Comparison of ENCODE assay signal across 1 cellular context in the genomic region with DNA sequence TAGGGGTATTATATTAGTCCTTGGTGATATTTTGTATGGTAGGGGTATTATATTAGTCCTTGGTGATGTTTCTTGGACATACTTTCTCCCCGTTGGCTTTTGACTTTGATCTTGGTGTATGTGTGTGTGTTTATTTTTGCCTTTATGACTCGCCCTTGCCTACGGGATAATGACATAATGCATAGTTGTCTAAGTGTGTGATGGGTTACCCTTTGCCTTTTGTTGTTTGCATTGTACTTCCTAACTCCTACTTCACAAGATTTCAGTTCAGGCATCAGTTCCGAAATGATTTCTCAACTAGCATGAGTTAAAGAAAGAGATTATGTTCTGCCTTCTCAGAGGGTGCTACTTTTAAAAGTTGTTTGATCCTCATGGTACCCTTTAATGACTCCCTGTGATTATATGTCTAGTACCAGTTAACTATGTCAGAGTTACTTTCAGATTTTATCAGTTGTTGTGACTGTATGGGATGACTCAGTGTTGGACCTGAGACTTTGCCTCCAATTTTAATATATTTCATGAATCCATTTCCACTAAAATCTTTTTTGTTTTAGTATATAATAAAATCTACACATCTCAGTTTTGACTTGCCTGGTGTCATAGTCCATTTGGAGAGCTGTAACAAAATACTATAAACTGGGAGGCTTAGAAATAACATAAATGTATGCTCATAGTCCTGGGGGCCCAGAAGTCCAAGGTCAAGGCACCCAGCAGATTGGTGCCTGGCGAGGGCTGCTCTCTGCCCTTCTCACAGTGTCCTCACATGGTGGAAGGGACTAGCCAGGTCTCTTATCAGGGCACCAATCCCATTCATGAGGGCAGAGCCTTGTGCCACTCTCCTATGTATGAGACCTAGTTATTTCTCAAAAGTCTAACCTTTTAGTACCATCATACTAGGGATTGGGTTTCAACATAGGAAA.
TF ChIP-seq lines count a peak whose summit lies in the region.

No MANE protein-coding gene starts in this region.

TF ChIP-seq in HepG2, 621 proteins besides CTCF, POLR2A, EP300 and RAD21 (continued from another document and continues in another):
- no peak for TF ChIP-seq NFAT5 (CRISPR knock-in tag; IDR thresholded peaks at IDR 0.05)
- peak; percentile 79 for TF ChIP-seq JUNB (CRISPR knock-in tag; IDR thresholded peaks at IDR 0.05; ENCODE audit: borderline replicate concordance)
- TF ChIP-seq ZNF496 (CRISPR knock-in tag; IDR thresholded peaks at IDR 0.05; ENCODE audit: insufficient replicate concordance), result no peak
- no peak for TF ChIP-seq ZNF333 (CRISPR knock-in tag; IDR thresholded peaks at IDR 0.05; ENCODE audit: borderline replicate concordance)
- TF ChIP-seq, protein P1, sequence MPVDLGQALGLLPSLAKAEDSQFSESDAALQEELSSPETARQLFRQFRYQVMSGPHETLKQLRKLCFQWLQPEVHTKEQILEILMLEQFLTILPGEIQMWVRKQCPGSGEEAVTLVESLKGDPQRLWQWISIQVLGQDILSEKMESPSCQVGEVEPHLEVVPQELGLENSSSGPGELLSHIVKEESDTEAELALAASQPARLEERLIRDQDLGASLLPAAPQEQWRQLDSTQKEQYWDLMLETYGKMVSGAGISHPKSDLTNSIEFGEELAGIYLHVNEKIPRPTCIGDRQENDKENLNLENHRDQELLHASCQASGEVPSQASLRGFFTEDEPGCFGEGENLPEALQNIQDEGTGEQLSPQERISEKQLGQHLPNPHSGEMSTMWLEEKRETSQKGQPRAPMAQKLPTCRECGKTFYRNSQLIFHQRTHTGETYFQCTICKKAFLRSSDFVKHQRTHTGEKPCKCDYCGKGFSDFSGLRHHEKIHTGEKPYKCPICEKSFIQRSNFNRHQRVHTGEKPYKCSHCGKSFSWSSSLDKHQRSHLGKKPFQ (CRISPR knock-in tag; IDR thresholded peaks at IDR 0.05; ENCODE audit: insufficient replicate concordance), result no peak
- TF ChIP-seq NFKBIZ (CRISPR knock-in tag; IDR thresholded peaks at IDR 0.05), result no peak
- TF ChIP-seq EHMT2 (IDR thresholded peaks at IDR 0.05; ENCODE audit: borderline replicate concordance, low read depth, low read length), result no peak
- no peak for TF ChIP-seq LCORL (IDR thresholded peaks at IDR 0.05)
- TF ChIP-seq LCORL (CRISPR knock-in tag; IDR thresholded peaks at IDR 0.05), result 0 out of 2 replicates have a peak, but pooled peaks have one; percentile 16
- TF ChIP-seq POLR2G (IDR thresholded peaks at IDR 0.05; ENCODE audit: low read depth, low read length), result no peak
- peak; percentile 78 for TF ChIP-seq NR2F6 (IDR thresholded peaks at IDR 0.05)
- peak; percentile 46; the same call in 1 of the 2 replicates for TF ChIP-seq NR2F6 (CRISPR knock-in tag; IDR thresholded peaks at IDR 0.05)
- TF ChIP-seq ZNF205 (CRISPR knock-in tag; IDR thresholded peaks at IDR 0.05), result no peak
- TF ChIP-seq TCF7L2 (IDR thresholded peaks at IDR 0.05; ENCODE audit: low read depth, low read length), result no peak
- no peak for TF ChIP-seq ZMYM4 (CRISPR knock-in tag; IDR thresholded peaks at IDR 0.05)
- TF ChIP-seq RAD51 (IDR thresholded peaks at IDR 0.05; ENCODE audit: borderline replicate concordance), result no peak
- peak; percentile 63; the same call in 1 of the 2 replicates for TF ChIP-seq SOX13 (IDR thresholded peaks at IDR 0.05)
- TF ChIP-seq SOX13 (CRISPR knock-in tag; conservative IDR thresholded peaks at IDR 0.05 in 1 of 2, IDR thresholded peaks at IDR 0.05 in 1 of 2), result peak in 1 of 2 experiments; percentile 86; a peak in 2 of 4 replicates
- TF ChIP-seq MTERF4 (CRISPR knock-in tag; IDR thresholded peaks at IDR 0.05), result no peak
- TF ChIP-seq, protein P2, sequence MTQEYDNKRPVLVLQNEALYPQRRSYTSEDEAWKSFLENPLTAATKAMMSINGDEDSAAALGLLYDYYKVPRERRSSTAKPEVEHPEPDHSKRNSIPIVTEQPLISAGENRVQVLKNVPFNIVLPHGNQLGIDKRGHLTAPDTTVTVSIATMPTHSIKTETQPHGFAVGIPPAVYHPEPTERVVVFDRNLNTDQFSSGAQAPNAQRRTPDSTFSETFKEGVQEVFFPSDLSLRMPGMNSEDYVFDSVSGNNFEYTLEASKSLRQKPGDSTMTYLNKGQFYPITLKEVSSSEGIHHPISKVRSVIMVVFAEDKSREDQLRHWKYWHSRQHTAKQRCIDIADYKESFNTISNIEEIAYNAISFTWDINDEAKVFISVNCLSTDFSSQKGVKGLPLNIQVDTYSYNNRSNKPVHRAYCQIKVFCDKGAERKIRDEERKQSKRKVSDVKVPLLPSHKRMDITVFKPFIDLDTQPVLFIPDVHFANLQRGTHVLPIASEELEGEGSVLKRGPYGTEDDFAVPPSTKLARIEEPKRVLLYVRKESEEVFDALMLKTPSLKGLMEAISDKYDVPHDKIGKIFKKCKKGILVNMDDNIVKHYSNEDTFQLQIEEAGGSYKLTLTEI (CRISPR knock-in tag; conservative IDR thresholded peaks at IDR 0.05), result no peak
- TF ChIP-seq BCL6 (CRISPR knock-in tag; IDR thresholded peaks at IDR 0.05), result peak; percentile 75
- TF ChIP-seq MLX (CRISPR knock-in tag; IDR thresholded peaks at IDR 0.05), result no peak
- TF ChIP-seq RFXAP (CRISPR knock-in tag; IDR thresholded peaks at IDR 0.05; ENCODE audit: borderline replicate concordance), result no peak
- no peak for TF ChIP-seq SATB2 (CRISPR knock-in tag; IDR thresholded peaks at IDR 0.05)
- TF ChIP-seq, protein P3, sequence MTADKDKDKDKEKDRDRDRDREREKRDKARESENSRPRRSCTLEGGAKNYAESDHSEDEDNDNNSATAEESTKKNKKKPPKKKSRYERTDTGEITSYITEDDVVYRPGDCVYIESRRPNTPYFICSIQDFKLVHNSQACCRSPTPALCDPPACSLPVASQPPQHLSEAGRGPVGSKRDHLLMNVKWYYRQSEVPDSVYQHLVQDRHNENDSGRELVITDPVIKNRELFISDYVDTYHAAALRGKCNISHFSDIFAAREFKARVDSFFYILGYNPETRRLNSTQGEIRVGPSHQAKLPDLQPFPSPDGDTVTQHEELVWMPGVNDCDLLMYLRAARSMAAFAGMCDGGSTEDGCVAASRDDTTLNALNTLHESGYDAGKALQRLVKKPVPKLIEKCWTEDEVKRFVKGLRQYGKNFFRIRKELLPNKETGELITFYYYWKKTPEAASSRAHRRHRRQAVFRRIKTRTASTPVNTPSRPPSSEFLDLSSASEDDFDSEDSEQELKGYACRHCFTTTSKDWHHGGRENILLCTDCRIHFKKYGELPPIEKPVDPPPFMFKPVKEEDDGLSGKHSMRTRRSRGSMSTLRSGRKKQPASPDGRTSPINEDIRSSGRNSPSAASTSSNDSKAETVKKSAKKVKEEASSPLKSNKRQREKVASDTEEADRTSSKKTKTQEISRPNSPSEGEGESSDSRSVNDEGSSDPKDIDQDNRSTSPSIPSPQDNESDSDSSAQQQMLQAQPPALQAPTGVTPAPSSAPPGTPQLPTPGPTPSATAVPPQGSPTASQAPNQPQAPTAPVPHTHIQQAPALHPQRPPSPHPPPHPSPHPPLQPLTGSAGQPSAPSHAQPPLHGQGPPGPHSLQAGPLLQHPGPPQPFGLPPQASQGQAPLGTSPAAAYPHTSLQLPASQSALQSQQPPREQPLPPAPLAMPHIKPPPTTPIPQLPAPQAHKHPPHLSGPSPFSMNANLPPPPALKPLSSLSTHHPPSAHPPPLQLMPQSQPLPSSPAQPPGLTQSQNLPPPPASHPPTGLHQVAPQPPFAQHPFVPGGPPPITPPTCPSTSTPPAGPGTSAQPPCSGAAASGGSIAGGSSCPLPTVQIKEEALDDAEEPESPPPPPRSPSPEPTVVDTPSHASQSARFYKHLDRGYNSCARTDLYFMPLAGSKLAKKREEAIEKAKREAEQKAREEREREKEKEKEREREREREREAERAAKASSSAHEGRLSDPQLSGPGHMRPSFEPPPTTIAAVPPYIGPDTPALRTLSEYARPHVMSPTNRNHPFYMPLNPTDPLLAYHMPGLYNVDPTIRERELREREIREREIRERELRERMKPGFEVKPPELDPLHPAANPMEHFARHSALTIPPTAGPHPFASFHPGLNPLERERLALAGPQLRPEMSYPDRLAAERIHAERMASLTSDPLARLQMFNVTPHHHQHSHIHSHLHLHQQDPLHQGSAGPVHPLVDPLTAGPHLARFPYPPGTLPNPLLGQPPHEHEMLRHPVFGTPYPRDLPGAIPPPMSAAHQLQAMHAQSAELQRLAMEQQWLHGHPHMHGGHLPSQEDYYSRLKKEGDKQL (CRISPR knock-in tag; IDR thresholded peaks at IDR 0.05; ENCODE audit: low read depth), result no peak; the same call in 1 of the 2 replicates
- no peak for TF ChIP-seq AHR (CRISPR knock-in tag; IDR thresholded peaks at IDR 0.05)
- TF ChIP-seq TEAD3 (CRISPR knock-in tag; optimal IDR thresholded peaks at IDR 0.05; ENCODE audit: borderline replicate concordance), result peak; percentile 72
- TF ChIP-seq MTA1 (CRISPR knock-in tag; IDR thresholded peaks at IDR 0.05; ENCODE audit: borderline replicate concordance), result no peak
- TF ChIP-seq DR1 (CRISPR knock-in tag; IDR thresholded peaks at IDR 0.05), result no peak
- TF ChIP-seq SIN3A (IDR thresholded peaks at IDR 0.05; ENCODE audit: borderline replicate concordance, low read depth, low read length), result no peak
- no peak for TF ChIP-seq CENPT (CRISPR knock-in tag; IDR thresholded peaks at IDR 0.05; ENCODE audit: low read depth)
- TF ChIP-seq ZNF629 (CRISPR knock-in tag; conservative IDR thresholded peaks at IDR 0.05), result no peak
- TF ChIP-seq, protein P4, sequence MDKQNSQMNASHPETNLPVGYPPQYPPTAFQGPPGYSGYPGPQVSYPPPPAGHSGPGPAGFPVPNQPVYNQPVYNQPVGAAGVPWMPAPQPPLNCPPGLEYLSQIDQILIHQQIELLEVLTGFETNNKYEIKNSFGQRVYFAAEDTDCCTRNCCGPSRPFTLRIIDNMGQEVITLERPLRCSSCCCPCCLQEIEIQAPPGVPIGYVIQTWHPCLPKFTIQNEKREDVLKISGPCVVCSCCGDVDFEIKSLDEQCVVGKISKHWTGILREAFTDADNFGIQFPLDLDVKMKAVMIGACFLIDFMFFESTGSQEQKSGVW (CRISPR knock-in tag; IDR thresholded peaks at IDR 0.05; ENCODE audit: borderline replicate concordance), result no peak
- TF ChIP-seq TBL1XR1 (IDR thresholded peaks at IDR 0.05; ENCODE audit: borderline replicate concordance, low read length, partially characterized antibody), result peak; percentile 50
- no peak for TF ChIP-seq MAFK (conservative IDR thresholded peaks at IDR 0.05 in 1 of 2, IDR thresholded peaks at IDR 0.05 in 1 of 2; ENCODE audit: low read length in 2 of 2)
- TF ChIP-seq ZNF639 (CRISPR knock-in tag; conservative IDR thresholded peaks at IDR 0.05), result no peak
